Comparison of ENCODE assay signal across 8 cellular contexts in the genomic region with DNA sequence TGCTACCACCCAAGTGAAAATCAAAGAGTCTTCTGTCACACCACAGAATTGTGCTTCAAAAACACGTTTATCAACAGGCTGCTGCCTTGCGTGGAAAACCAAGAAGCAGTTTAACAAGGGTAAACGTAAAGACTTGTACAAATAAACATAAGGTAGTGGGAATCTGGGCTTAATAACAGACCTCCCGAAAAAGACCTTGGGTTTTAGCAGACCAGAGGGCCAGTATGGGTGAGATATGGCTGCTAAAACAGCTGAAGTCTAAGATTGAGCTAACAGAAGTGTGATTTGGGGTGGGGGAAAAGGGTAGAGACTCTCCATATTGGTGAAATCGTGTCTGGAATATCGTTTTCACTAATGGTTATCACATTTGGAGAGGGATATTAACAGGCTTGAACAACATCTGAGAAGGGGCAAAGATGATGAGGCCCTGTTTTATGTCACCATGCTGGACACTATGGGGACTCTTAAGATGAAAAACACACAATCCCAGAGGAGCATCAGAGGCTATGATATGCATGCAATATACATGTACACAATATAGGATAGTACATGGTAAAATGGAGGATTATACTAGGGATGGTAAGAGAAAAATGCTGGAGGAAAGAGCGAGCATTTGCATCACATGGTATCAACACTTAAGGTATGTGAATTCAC. TPM values are rescaled to one million over a fixed set of nuclear protein-coding genes. Genes with fewer than 3 reads are reported as not detected.
DNase-seq lines count a peak whose midpoint lies in the region; ATAC-seq and TF ChIP-seq lines count a peak whose summit lies in the region.

No MANE protein-coding gene starts in this region.

- peak overlapping the region; percentile 87 for H3K4me3 ChIP-seq in AG04449 (ENCODE audit: low read depth, low read length)
- no peak overlapping the region for H3K4me3 ChIP-seq in KMS-11 (IDR thresholded peaks at IDR 0.05; ENCODE audit: insufficient read depth, low read depth, low read length)
- H3K4me3 ChIP-seq in colonic mucosa: peak overlapping the region; percentile 80
- H3K4me3 ChIP-seq in naive thymus-derived CD4-positive, alpha-beta T cell (ENCODE audit: low read length): peak overlapping the region; percentile 92

- peaks cover 0 to 3% (median 0%) of the 10 kb centered on the region in 11 donors for H3K9me3 Mint-ChIP-seq in naive thymus-derived CD4-positive, alpha-beta T cell

- H3K27ac ChIP-seq in KMS-11 (no peak overlapping the region), colonic mucosa (no peak overlapping the region)
- peak overlapping the region; percentile 88 for H3K27ac ChIP-seq in naive thymus-derived CD4-positive, alpha-beta T cell (ENCODE audit: low read depth, low read length)

- H3K79me2 ChIP-seq in KMS-11 (ENCODE audit: insufficient read depth, low read depth): no peaks in the 10 kb centered on the region

- POLR2A ChIA-PET in AG04449 (lab: Yijun Ruan, JAX): interaction anchor here (1.5 to 2.7 kb wide), 3 partner anchors 24 to 281 kb away, joined by 3 to 21 read pairs (median 15); no protein-coding TSS in a partner anchor
- POLR2A ChIA-PET in naive thymus-derived CD4-positive, alpha-beta T cell (lab: Charles Lee): interaction anchor here (0.5 to 5.6 kb wide), 7 partner anchors 21 to 1256 kb away, joined by 3 to 76 read pairs (median 3); a partner anchor contains a TSS

- CTCF ChIA-PET in AG04449 (lab: Yijun Ruan, JAX): interaction anchor here (0.7 to 3.5 kb wide), 8 partner anchors 9 to 284 kb away, joined by 3 to 26 read pairs (median 8); a partner anchor contains a TSS
- CTCF ChIA-PET in naive thymus-derived CD4-positive, alpha-beta T cell (lab: Charles Lee): interaction anchor here (0.6 to 1.9 kb wide), 3 partner anchors 26 to 40 kb away, joined by 3 to 5 read pairs (median 4); no protein-coding TSS in a partner anchor

- H3K27me3 Mint-ChIP-seq in naive thymus-derived CD4-positive, alpha-beta T cell: no peaks in the 10 kb centered on the region

- H3K4me3 Mint-ChIP-seq in naive thymus-derived CD4-positive, alpha-beta T cell: peak overlapping the region; percentile 83 to 99 (median 86)

- H3K27me3 ChIP-seq in KMS-11 (ENCODE audit: insufficient read depth, low read depth): no peaks in the 10 kb centered on the region
- no peaks in the 10 kb centered on the region for H3K27me3 ChIP-seq in colonic mucosa
- H3K27me3 ChIP-seq in naive thymus-derived CD4-positive, alpha-beta T cell (ENCODE audit: control insufficient read depth in 2 of 2, insufficient read depth in 2 of 2, low read length in 2 of 2): no peaks in the 10 kb centered on the region

- DNase-seq in AG04449 (ENCODE audit: low read depth, low spot score) (no peak), colonic mucosa (no peak), left colon (no peak), NCI-H2227 treated with DMSO at 0.1 percent for 48 hours (lab: John Stamatoyannopoulos, UW) (no peak)
- DNase-seq in naive thymus-derived CD4-positive, alpha-beta T cell: no peak
- no peak for DNase-seq in activated CD4-positive, CD25-positive, alpha-beta regulatory T cell (lab: John Stamatoyannopoulos, UW)

- H3K9ac ChIP-seq in KMS-11: peak overlapping the region; percentile 85
- H3K9ac ChIP-seq in colonic mucosa (ENCODE audit: low read depth in 2 of 2, low read length in 2 of 2): peak overlapping the region; percentile 81 to 91

- H3K4me1 ChIP-seq in KMS-11 (ENCODE audit: low read depth, poor library complexity, severe bottlenecking): peaks cover 20% of the 10 kb centered on the region
- no peaks in the 10 kb centered on the region for H3K4me1 ChIP-seq in colonic mucosa
- H3K4me1 ChIP-seq in naive thymus-derived CD4-positive, alpha-beta T cell (ENCODE audit: control insufficient read depth in 2 of 2, insufficient read depth in 2 of 2, low read length in 2 of 2): peaks cover 17 to 19% of the 10 kb centered on the region in 2 donors

- H4K20me1 ChIP-seq in KMS-11 (ENCODE audit: insufficient read depth): no peaks in the 10 kb centered on the region

- TF ChIP-seq CTCF in AG04449 (IDR thresholded peaks at IDR 0.05; ENCODE audit: insufficient read depth, low read length, missing control alignments) (no peak), KMS-11 (conservative IDR thresholded peaks at IDR 0.05; ENCODE audit: low read depth, low read length) (no peak), colonic mucosa (IDR thresholded peaks at IDR 0.05) (no peak)

- H3K36me3 Mint-ChIP-seq in naive thymus-derived CD4-positive, alpha-beta T cell: peaks cover 0 to 41% (median 10%) of the 10 kb centered on the region in 5 donors

- no peak for ATAC-seq in naive thymus-derived CD4-positive, alpha-beta T cell
- no peak for ATAC-seq in left colon
- ATAC-seq in GM19023 (IDR thresholded peaks at IDR 0.05; ENCODE audit: unreplicated experiment): no peak

- peaks cover 38 to 64% (median 62%) of the 10 kb centered on the region in 7 donors for H3K4me1 Mint-ChIP-seq in naive thymus-derived CD4-positive, alpha-beta T cell

- peak overlapping the region; percentile 19 to 92 (median 82) for H3K27ac Mint-ChIP-seq in naive thymus-derived CD4-positive, alpha-beta T cell

- H2AFZ ChIP-seq in KMS-11 (ENCODE audit: low read depth): peak overlapping the region; percentile 67

- intact Hi-C loops in colonic mucosa (cut with DNase I) (no loop called here), left colon (cut with DNase I, micrococcal nuclease) (loop anchor here in 1 of 2 donors (10.0 kb wide), 1 partner anchor 51 kb away; no protein-coding TSS in a partner anchor)
- intact Hi-C loops in naive thymus-derived CD4-positive, alpha-beta T cell (cut with micrococcal nuclease): loop anchor here (1.0 to 10.0 kb wide), 4 partner anchors 31 to 281 kb away; a partner anchor contains a TSS

- H3K36me3 ChIP-seq in KMS-11 (ENCODE audit: insufficient read depth) (no peaks in the 10 kb centered on the region), colonic mucosa (no peaks in the 10 kb centered on the region)
- H3K36me3 ChIP-seq in naive thymus-derived CD4-positive, alpha-beta T cell (ENCODE audit: control insufficient read depth in 2 of 3, insufficient read depth in 3 of 3, low read length in 3 of 3): peaks cover 0 to 8% (median 8%) of the 10 kb centered on the region in 3 experiments

- no peaks in the 10 kb centered on the region for H3K9me3 ChIP-seq in colonic mucosa
- no peaks in the 10 kb centered on the region for H3K9me3 ChIP-seq in naive thymus-derived CD4-positive, alpha-beta T cell (ENCODE audit: control insufficient read depth in 2 of 3, low read length in 3 of 3)

- H3K4me2 ChIP-seq in KMS-11: peak overlapping the region; percentile 95

RNA-seq across cellular contexts. Expression of a gene that starts 1.4 kb away (rescaled TPM):
- total RNA-seq in colonic mucosa: 10 to 100 TPM; 61.6 to 62.7 TPM
- 100 to 1,000 TPM in 1 of 5 experiments, 10 to 100 TPM in 4; 85.5 to 126 (median 90.1) TPM for total RNA-seq in naive thymus-derived CD4-positive, alpha-beta T cell
- 10 to 100 TPM; 26.1 to 55.9 TPM for polyA plus RNA-seq in naive thymus-derived CD4-positive, alpha-beta T cell
- 10 to 100 TPM; 63.6 to 88.0 TPM for total RNA-seq in left colon

RNA-seq across cellular contexts. Expression of a gene that starts 31.1 kb away (rescaled TPM):
- total RNA-seq in colonic mucosa (100 to 1,000 TPM; 327 to 451 TPM), left colon (100 to 1,000 TPM; 466 to 701 TPM)
- 10 to 100 TPM in 3 of 5 experiments, under 1 TPM in 2; 0.57 to 89.1 (median 18.7) TPM for total RNA-seq in naive thymus-derived CD4-positive, alpha-beta T cell
- 1 to 10 TPM; 2.6 to 4.2 TPM for polyA plus RNA-seq in naive thymus-derived CD4-positive, alpha-beta T cell

RNA-seq across cellular contexts. Expression of a gene that starts 39.3 kb away (rescaled TPM):
- total RNA-seq in colonic mucosa (1 to 10 TPM in 1 of 2 donors, under 1 TPM in 1; 0.80 to 1.0 TPM), left colon (1 to 10 TPM; 1.1 to 1.2 TPM)
- total RNA-seq in naive thymus-derived CD4-positive, alpha-beta T cell: 1 to 10 TPM in 1 of 5 experiments, under 1 TPM in 2, not detected in 2; 0.46 to 1.6 (median 0.50) TPM
- not detected for polyA plus RNA-seq in naive thymus-derived CD4-positive, alpha-beta T cell

RNA-seq across cellular contexts. Expression of a gene that starts 56.2 kb away (rescaled TPM):
- 100 to 1,000 TPM; 165 to 178 TPM for total RNA-seq in colonic mucosa
- 100 to 1,000 TPM; 114 to 237 (median 143) TPM for total RNA-seq in naive thymus-derived CD4-positive, alpha-beta T cell
- 100 to 1,000 TPM; 114 to 135 TPM for polyA plus RNA-seq in naive thymus-derived CD4-positive, alpha-beta T cell
- total RNA-seq in left colon: 100 to 1,000 TPM; 161 to 162 TPM

RNA-seq across cellular contexts. Expression of a gene that starts 56.9 kb away (rescaled TPM):
- 10 to 100 TPM; 14.4 to 15.0 TPM for total RNA-seq in colonic mucosa
- 10 to 100 TPM; 15.7 to 26.8 (median 24.8) TPM for total RNA-seq in naive thymus-derived CD4-positive, alpha-beta T cell
- 10 to 100 TPM; 14.0 to 14.2 TPM for polyA plus RNA-seq in naive thymus-derived CD4-positive, alpha-beta T cell
- 10 to 100 TPM; 15.5 to 16.1 TPM for total RNA-seq in left colon
